In the genomic region with DNA sequence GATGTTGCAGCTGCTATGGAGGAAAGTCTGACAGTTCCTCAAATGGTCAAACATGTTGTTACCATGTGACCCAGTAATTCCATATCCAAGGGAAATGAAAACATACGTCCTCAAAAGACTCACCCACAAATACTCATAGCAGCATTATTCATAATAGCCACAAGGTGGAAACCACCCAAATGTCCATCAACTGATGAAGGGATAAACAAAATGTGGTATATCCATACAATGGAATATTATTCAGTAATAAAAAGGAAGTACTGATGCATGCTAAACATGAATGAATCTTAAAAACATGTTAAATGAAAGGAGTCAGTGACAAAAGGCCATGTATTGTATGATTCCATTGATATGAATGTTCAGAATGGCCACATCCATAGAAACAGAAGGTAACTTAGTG, we compare ENCODE assay signal across 11 cellular contexts.
"Had no signal": no experiment of that assay in that cellular context is flagged by ENCODE, and none has a peak within 500 bp of the region (broad histone marks: within the 10 kb centered on the region; RNA-seq: fewer than 3 reads in every experiment).

No MANE protein-coding gene starts in this region.

- FAIRE-seq: colon had no signal

- ATAC-seq: stimulated activated memory B cell treated with anti-CD40 and anti-IgM and Interleukin-4, amounts not matched to agents 10 μg/mL and 1 μg/mL and 100 μg/mL, for 72 hours had no signal

- H3K27me3 Mint-ChIP-seq: activated CD4-positive, alpha-beta T cell treated with anti-CD3 and anti-CD28 coated beads, Interleukin-2, amount 10 ng/mL, durations not matched to agents 7 days and 5 days had no signal

- H3K9me3 Mint-ChIP-seq: activated CD4-positive, alpha-beta T cell treated with anti-CD3 and anti-CD28 coated beads, Interleukin-2, amount 10 ng/mL, durations not matched to agents 7 days and 5 days; activated naive CD4-positive, alpha-beta T cell treated with anti-CD3 and anti-CD28 coated beads for 36 hours had no signal

- H3K4me3 Mint-ChIP-seq: activated CD4-positive, alpha-beta T cell treated with anti-CD3 and anti-CD28 coated beads, Interleukin-2, amount 10 ng/mL, durations not matched to agents 7 days and 5 days; activated naive CD4-positive, alpha-beta T cell treated with anti-CD3 and anti-CD28 coated beads for 36 hours; nephron; stimulated activated memory B cell treated with anti-CD40 and anti-IgM and Interleukin-4, amounts not matched to agents 10 μg/mL and 1 μg/mL and 100 μg/mL, for 72 hours had no signal

- H3K36me3 ChIP-seq: adrenal gland, esophagus squamous epithelium, thyroid gland had no signal

- DNase-seq: activated CD4-positive, alpha-beta T cell treated with anti-CD3 and anti-CD28 coated beads, Interleukin-2, amount 10 ng/mL, durations not matched to agents 7 days and 5 days; activated naive CD4-positive, alpha-beta T cell treated with anti-CD3 and anti-CD28 coated beads for 36 hours; esophagus squamous epithelium; foreskin melanocyte; kidney glomerular epithelial cell; occipital lobe; thyroid gland had no signal

- H3K27ac Mint-ChIP-seq: activated CD4-positive, alpha-beta T cell treated with anti-CD3 and anti-CD28 coated beads, Interleukin-2, amount 10 ng/mL, durations not matched to agents 7 days and 5 days; activated naive CD4-positive, alpha-beta T cell treated with anti-CD3 and anti-CD28 coated beads for 36 hours; nephron; stimulated activated memory B cell treated with anti-CD40 and anti-IgM and Interleukin-4, amounts not matched to agents 10 μg/mL and 1 μg/mL and 100 μg/mL, for 72 hours had no signal

- H3K27ac ChIP-seq: adrenal gland, esophagus squamous epithelium, thyroid gland had no signal

- H3K9me3 ChIP-seq: adrenal gland, thyroid gland had no signal

- H3K27me3 ChIP-seq: adrenal gland, esophagus squamous epithelium, thyroid gland had no signal

- H3K4me3 ChIP-seq: adrenal gland, esophagus squamous epithelium, thyroid gland had no signal
